In the genomic region with DNA sequence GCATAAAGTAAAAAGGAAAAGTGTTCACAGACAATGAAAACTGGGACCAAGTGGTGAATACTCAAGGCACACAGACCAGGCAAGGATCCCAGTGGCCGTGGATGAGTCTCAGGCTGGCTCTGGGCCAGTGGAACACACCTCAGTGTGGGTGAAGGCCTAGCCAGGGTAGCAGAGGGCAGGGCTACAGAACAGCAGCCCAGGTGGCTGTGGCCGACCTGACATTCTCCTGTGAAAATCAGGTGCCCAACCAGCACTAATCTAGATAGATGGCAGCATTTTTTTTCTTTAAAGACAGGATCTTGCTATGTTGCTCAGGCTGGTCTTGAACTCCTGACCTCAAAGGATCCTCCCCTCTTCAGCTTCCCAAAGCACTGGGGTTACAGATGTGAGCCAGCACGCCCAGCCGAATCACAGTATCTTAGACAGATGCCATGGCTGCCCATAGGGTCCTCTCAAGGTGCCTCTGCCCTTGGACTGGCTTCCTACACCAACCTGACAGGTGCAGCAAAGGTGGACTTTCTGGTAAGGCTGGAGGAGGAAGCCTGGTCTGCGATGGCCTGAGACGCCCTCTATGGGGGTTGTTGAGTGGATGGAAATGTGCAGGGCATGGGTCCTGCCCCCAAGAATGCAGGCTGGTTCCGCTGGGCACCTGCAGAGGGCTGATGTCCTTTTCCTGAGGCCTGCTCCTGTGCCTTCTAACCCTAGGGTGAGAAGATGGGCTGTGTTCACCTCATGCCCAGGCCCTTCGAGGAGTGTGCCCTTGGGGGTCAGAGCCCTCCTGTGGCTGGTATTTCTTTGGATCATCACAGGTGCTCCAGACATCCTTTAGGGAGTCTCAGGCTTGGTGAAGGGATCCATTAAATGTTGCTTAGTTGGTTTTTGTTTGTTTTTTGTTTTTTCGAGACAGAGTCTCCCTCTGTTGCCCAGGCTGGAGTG, we compare ENCODE assay signal across 2 cellular contexts.
TF ChIP-seq lines count a peak whose summit lies in the region.

No MANE protein-coding gene starts in this region.

TF ChIP-seq in IMR-90, 13 proteins besides CTCF, POLR2A, EP300 and RAD21:
- TF ChIP-seq BHLHE40 (IDR thresholded peaks at IDR 0.05; ENCODE audit: low read depth, low read length), result no peak
TF ChIP-seq in IMR-90: peak in this region for 0.

TF ChIP-seq in GM12878, 131 proteins besides CTCF, POLR2A, EP300 and RAD21:
- TF ChIP-seq POLR2AphosphoS5 (IDR thresholded peaks at IDR 0.05; ENCODE audit: low read length), result peak; percentile 54; the same call in 1 of the 2 replicates
- peak; percentile 40; the same call in 1 of the 2 replicates for TF ChIP-seq POLR2AphosphoS2 (IDR thresholded peaks at IDR 0.05; ENCODE audit: low read depth, low read length)
- TF ChIP-seq POU2F2 (IDR thresholded peaks at IDR 0.05; ENCODE audit: borderline replicate concordance, low read depth, low read length), result no peak
